ENCODE assay signal across 21 cellular contexts in genomic region chr2:207629553-207629952, GRCh38.
"Had no signal": no experiment of that assay in that cellular context is flagged by ENCODE, and none has a peak within 500 bp of the region (broad histone marks: within the 10 kb centered on the region; RNA-seq: fewer than 3 reads in every experiment).

No MANE protein-coding gene starts in this region.

- H3K9me3 Mint-ChIP-seq: activated B cell treated with CpG ODN at 0.5 μM for 24 hours; activated CD8-positive, alpha-beta T cell treated with anti-CD3 and anti-CD28 coated beads for 36 hours; activated naive CD4-positive, alpha-beta T cell treated with anti-CD3 and anti-CD28 coated beads for 36 hours; activated T-cell treated with anti-CD3 and anti-CD28 coated beads, Interleukin-2, amount 50 U/mL, for 24 hours; activated T-helper 2 cell treated with anti-CD3 and anti-CD28 coated beads, Interferon-gamma antibody, Interleukin-2, Interleukin-4, amounts not matched to agents 10 μg/mL and 5 μg/mL and 100 μg/mL, durations not matched to agents 14 hours and 24 hours and 36 hours; central memory CD8-positive, alpha-beta T cell; naive thymus-derived CD8-positive, alpha-beta T cell had no signal

- H3K4me3 Mint-ChIP-seq: activated B cell treated with CpG ODN at 0.5 μM for 24 hours; activated CD8-positive, alpha-beta T cell treated with anti-CD3 and anti-CD28 coated beads for 36 hours; activated naive CD4-positive, alpha-beta T cell treated with anti-CD3 and anti-CD28 coated beads for 36 hours; activated T-cell treated with anti-CD3 and anti-CD28 coated beads, Interleukin-2, amount 50 U/mL, for 24 hours; central memory CD8-positive, alpha-beta T cell had no signal

- H3K27me3 Mint-ChIP-seq: activated B cell treated with CpG ODN at 0.5 μM for 24 hours; activated CD8-positive, alpha-beta T cell treated with anti-CD3 and anti-CD28 coated beads for 36 hours; activated T-cell treated with anti-CD3 and anti-CD28 coated beads, Interleukin-2, amount 50 U/mL, for 24 hours; central memory CD8-positive, alpha-beta T cell; naive thymus-derived CD8-positive, alpha-beta T cell had no signal

- H3K36me3 Mint-ChIP-seq: naive thymus-derived CD8-positive, alpha-beta T cell had no signal

- H3K27ac Mint-ChIP-seq: activated CD8-positive, alpha-beta T cell treated with anti-CD3 and anti-CD28 coated beads for 36 hours; activated naive CD4-positive, alpha-beta T cell treated with anti-CD3 and anti-CD28 coated beads for 36 hours; activated T-cell treated with anti-CD3 and anti-CD28 coated beads, Interleukin-2, amount 50 U/mL, for 24 hours; activated T-helper 2 cell treated with anti-CD3 and anti-CD28 coated beads, Interferon-gamma antibody, Interleukin-2, Interleukin-4, amounts not matched to agents 10 μg/mL and 5 μg/mL and 100 μg/mL, durations not matched to agents 14 hours and 24 hours and 36 hours had no signal

- H3K4me1 ChIP-seq: pancreas had no signal

- H3K36me3 ChIP-seq: ascending aorta, neutrophil, pancreas, right lobe of liver, stomach had no signal

- H3K27ac ChIP-seq: ascending aorta, coronary artery, neutrophil, pancreas, right lobe of liver, stomach, testis had no signal

- DNase-seq: activated B cell treated with CpG ODN at 0.5 μM for 24 hours; activated CD4-positive, alpha-beta T cell treated with anti-CD3 and anti-CD28 coated beads for 48 hours; activated CD8-positive, alpha-beta T cell treated with anti-CD3 and anti-CD28 coated beads for 36 hours; activated naive CD4-positive, alpha-beta T cell treated with anti-CD3 and anti-CD28 coated beads for 36 hours; activated T-cell treated with anti-CD3 and anti-CD28 coated beads, Interleukin-2, amount 50 U/mL, for 24 hours; foreskin melanocyte; mucosa of descending colon; naive thymus-derived CD8-positive, alpha-beta T cell; pancreas; right lobe of liver; small intestine; stimulated activated CD4-positive, alpha-beta T cell treated with anti-CD3 and anti-CD28 coated beads, Interleukin-15, amount 100 ng/mL, for 24 hours; stimulated activated CD4-positive, alpha-beta T cell treated with anti-CD3 and anti-CD28 coated beads, Interleukin-2, amount 100 ng/mL, for 48 hours; stomach; testis had no signal

- H3K9me3 ChIP-seq: ascending aorta, mucosa of descending colon, neutrophil, pancreas, right lobe of liver, stomach, testis had no signal

- H3K4me3 ChIP-seq: ascending aorta, coronary artery, mucosa of descending colon, pancreas, right lobe of liver, stomach, testis had no signal

- H3K27me3 ChIP-seq: ascending aorta, pancreas, right lobe of liver, stomach, testis had no signal

- ATAC-seq: activated CD8-positive, alpha-beta T cell treated with anti-CD3 and anti-CD28 coated beads for 36 hours; left lobe of liver; mucosa of descending colon; naive thymus-derived CD8-positive, alpha-beta T cell; pancreas; right lobe of liver had no signal
